In the genomic region with DNA sequence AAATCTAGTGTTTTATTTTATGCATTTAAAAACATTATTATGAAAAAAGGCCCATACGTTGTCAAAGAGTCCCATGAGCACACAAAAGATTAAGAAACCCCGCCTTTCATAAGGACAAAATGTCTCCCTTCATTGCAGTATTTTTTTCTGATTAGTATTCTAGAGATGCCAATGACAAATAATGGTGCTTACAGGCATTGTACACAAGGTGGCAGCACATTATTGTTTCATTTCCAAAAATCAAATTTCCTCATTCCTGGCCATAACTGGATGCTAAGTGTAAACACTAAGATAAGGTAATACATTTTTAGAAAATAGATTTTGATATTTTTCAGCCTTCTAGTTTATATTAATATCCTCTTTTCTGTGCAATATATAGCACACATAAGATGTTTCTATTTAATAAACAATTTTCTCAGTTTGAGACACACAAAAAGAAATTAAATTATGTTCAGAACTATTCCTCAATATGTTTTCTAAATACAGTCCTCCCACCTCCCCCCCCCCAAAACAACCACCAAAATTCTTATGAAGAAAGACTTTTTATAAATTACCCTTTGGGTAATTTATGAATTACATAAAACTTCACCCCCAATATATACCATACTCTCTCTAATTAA, we compare ENCODE assay signal across 8 cellular contexts. TPM values are rescaled to one million over a fixed set of nuclear protein-coding genes. Genes with fewer than 3 reads are reported as not detected.
DNase-seq lines count a peak whose midpoint lies in the region; ATAC-seq, FAIRE-seq and TF ChIP-seq lines count a peak whose summit lies in the region.

No MANE protein-coding gene starts in this region.

- 2% methylated on average over 2 of the region's 2 CpGs for WGBS in right cardiac atrium
- 0 to 5% (median 0%) methylated on average over 2 of the region's 2 CpGs for WGBS in small intestine, 3 donors

- H3K27me3 Mint-ChIP-seq in activated B cell treated with CpG ODN at 0.5 μM for 24 hours, result peaks cover 3% of the 10 kb centered on the region

- peak; percentile 65 for FAIRE-seq in small intestine (lab: Jason Lieb, UNC)

- H3K4me1 ChIP-seq in right cardiac atrium (ENCODE audit: control insufficient read depth, insufficient read depth, low read length) (no peaks in the 10 kb centered on the region), small intestine (ENCODE audit: control insufficient read depth in 2 of 2, insufficient read depth in 1 of 2, low read depth in 1 of 2, low read length in 1 of 2) (no peaks in the 10 kb centered on the region)

- POLR2A ChIA-PET in activated B cell treated with CpG ODN at 0.5 μM for 24 hours (lab: Charles Lee), result no interaction called here

- no peaks in the 10 kb centered on the region for H3K36me3 Mint-ChIP-seq in activated B cell treated with CpG ODN at 0.5 μM for 24 hours (ENCODE audit: low read depth)

- H3K4me3 Mint-ChIP-seq in activated B cell treated with CpG ODN at 0.5 μM for 24 hours, result no peak overlapping the region

- H3K4me1 Mint-ChIP-seq in activated B cell treated with CpG ODN at 0.5 μM for 24 hours, result no peaks in the 10 kb centered on the region

- ATAC-seq in GM21526 (IDR thresholded peaks at IDR 0.05; ENCODE audit: low FRiP score, unreplicated experiment) (peak; percentile 56), activated B cell treated with CpG ODN at 0.5 μM for 24 hours (ENCODE audit: low read depth) (peak; percentile 56), right cardiac atrium (peak; percentile 19 to 37), GM19023 (IDR thresholded peaks at IDR 0.05; ENCODE audit: unreplicated experiment) (no peak)

- H3K9me3 Mint-ChIP-seq in activated B cell treated with CpG ODN at 0.5 μM for 24 hours, result no peaks in the 10 kb centered on the region

- CTCF ChIA-PET in activated B cell treated with CpG ODN at 0.5 μM for 24 hours (lab: Charles Lee), result interaction anchor here (0.7 to 1.7 kb wide), 7 partner anchors 13 to 1832 kb away, joined by 3 to 6 read pairs (median 3); no protein-coding TSS in a partner anchor

- H3K4me3 ChIP-seq in right cardiac atrium (ENCODE audit: low read length) (no peak overlapping the region), small intestine (ENCODE audit: low read depth in 1 of 2, low read length in 2 of 2) (no peak overlapping the region)

- H3K27ac Mint-ChIP-seq in activated B cell treated with CpG ODN at 0.5 μM for 24 hours, result no peak overlapping the region

- H3K27me3 ChIP-seq in right cardiac atrium (ENCODE audit: control insufficient read depth, insufficient read depth) (no peaks in the 10 kb centered on the region), small intestine (ENCODE audit: control insufficient read depth in 2 of 2, insufficient read depth in 2 of 2, low read length in 2 of 2) (no peaks in the 10 kb centered on the region)

- intact Hi-C loops in activated B cell treated with CpG ODN at 0.5 μM for 24 hours (cut with micrococcal nuclease), result loop anchor here (1.0 to 2.0 kb wide), 5 partner anchors 68 to 1134 kb away; no protein-coding TSS in a partner anchor
- intact Hi-C loops in right cardiac atrium (cut with DNase I), result loop anchor here in 1 of 4 donors (10.0 kb wide), 1 partner anchor 746 kb away; no protein-coding TSS in a partner anchor

- peak; percentile 30 for DNase-seq in DMS153 (lab: John Stamatoyannopoulos, UW)
- peak; percentile 19 for DNase-seq in NCI-H146 (lab: John Stamatoyannopoulos, UW)
- DNase-seq in activated B cell treated with CpG ODN at 0.5 μM for 24 hours, result no peak
- DNase-seq in right cardiac atrium, result no peak
- DNase-seq in small intestine, result peak; percentile 56
- no peak for DNase-seq in activated T-cell treated with anti-CD3 and anti-CD28 coated beads, Interleukin-2, amount 50 U/mL, for 1 hour

- H3K27ac ChIP-seq in right cardiac atrium (ENCODE audit: low read length), result no peak overlapping the region
- H3K27ac ChIP-seq in small intestine (ENCODE audit: low read depth in 1 of 2, low read length in 1 of 2), result no peak overlapping the region

- peak; percentile 55 for TF ChIP-seq CTCF in activated B cell treated with CpG ODN at 0.5 μM for 24 hours (IDR thresholded peaks at IDR 0.05)

- H3K36me3 ChIP-seq in small intestine (ENCODE audit: control insufficient read depth in 2 of 2, insufficient read depth in 2 of 2, low read length in 2 of 2), result no peaks in the 10 kb centered on the region

- H3K9me3 ChIP-seq in right cardiac atrium (ENCODE audit: control insufficient read depth, low read length), result no peaks in the 10 kb centered on the region
- no peaks in the 10 kb centered on the region for H3K9me3 ChIP-seq in small intestine (ENCODE audit: control insufficient read depth, low read depth)

RNA-seq across cellular contexts. Expression of gene TIGD2, which starts 47.7 kb away (rescaled TPM):
- total RNA-seq in activated B cell treated with CpG ODN at 0.5 μM for 24 hours (7.0 and 8.2 TPM in 2 replicates), right cardiac atrium (1 to 10 TPM; 1.8 to 2.8 (median 2.3) TPM)
- polyA plus RNA-seq in right cardiac atrium (1.3 TPM), small intestine (1 to 10 TPM; 4.1 to 5.6 (median 5.3) TPM)

Comparison
In these comparisons a context has a peak if more than half of its experiments do, and no peak if none do; other contexts are left out.
1. DNase-seq: peak in DMS153 (single experiment), NCI-H146 (single experiment) and small intestine (single experiment); none in activated B cell treated with CpG ODN at 0.5 μM for 24 hours (single experiment), right cardiac atrium (0 of 3) and activated T-cell treated with anti-CD3 and anti-CD28 coated beads, Interleukin-2, amount 50 U/mL, for 1 hour (single experiment).